In genomic region chr5:33933723-33934544, GRCh38 we compare ENCODE assay signal across 8 cellular contexts.
DNase-seq lines count a peak whose midpoint lies in the region; ATAC-seq, FAIRE-seq and TF ChIP-seq lines count a peak whose summit lies in the region.

No MANE protein-coding gene starts in this region.

- peak; percentile 90 for ATAC-seq in GM21529 (IDR thresholded peaks at IDR 0.05; ENCODE audit: unreplicated experiment)
- ATAC-seq in HG03196 (IDR thresholded peaks at IDR 0.05; ENCODE audit: unreplicated experiment): peak; percentile 63

- H3K27ac ChIP-seq in substantia nigra (ENCODE audit: low read depth, low read length, poor library complexity, severe bottlenecking): no peak overlapping the region

- H3K4me3 ChIP-seq in choroid plexus epithelial cell (ENCODE audit: low read depth, low read length): no peak overlapping the region

- DNase-seq in GM18507 (ENCODE audit: extremely low spot score, insufficient read length, low read depth) (no peak), choroid plexus epithelial cell (ENCODE audit: low read depth) (peak; percentile 54), COLO668 (lab: John Stamatoyannopoulos, UW; ENCODE audit: unreplicated experiment) (no peak), substantia nigra (lab: John Stamatoyannopoulos, UW) (no peak), NCI-H2029 (lab: John Stamatoyannopoulos, UW) (no peak)
- DNase-seq in activated naive CD4-positive, alpha-beta T cell treated with anti-CD3 and anti-CD28 coated beads, Interleukin-2, amount 50 U/mL, for 16 hours: no peak

- FAIRE-seq in GM18507 (lab: Jason Lieb, UNC): peak; percentile 87

- TF ChIP-seq CTCF in choroid plexus epithelial cell (conservative IDR thresholded peaks at IDR 0.05; ENCODE audit: low read depth, low read length): no peak
